Comparison of ENCODE assay signal across 2 cellular contexts in genomic region chr6:50965495-50965894, GRCh38.
TF ChIP-seq lines count a peak whose summit lies in the region.

No MANE protein-coding gene starts in this region.

TF ChIP-seq in SK-N-SH treated with all-trans-retinoic acid at 6 μM for 48 hours, 23 proteins besides CTCF, POLR2A, EP300 and RAD21 (continued from another document):
- no peak; the same call in 1 of the 2 replicates for TF ChIP-seq CREB5 (CRISPR knock-in tag; IDR thresholded peaks at IDR 0.05; ENCODE audit: low read depth)
- no peak for TF ChIP-seq ARNTL (CRISPR knock-in tag; IDR thresholded peaks at IDR 0.05; ENCODE audit: borderline replicate concordance, low read depth)
- TF ChIP-seq ZNF8 (CRISPR knock-in tag; IDR thresholded peaks at IDR 0.05) = no peak
- TF ChIP-seq ISL1 (CRISPR knock-in tag; IDR thresholded peaks at IDR 0.05) = peak; percentile 94
- no peak for TF ChIP-seq ZFP3 (CRISPR knock-in tag; IDR thresholded peaks at IDR 0.05)

TF ChIP-seq in SK-N-SH, 30 proteins besides CTCF, POLR2A, EP300 and RAD21 (continued from another document):
- TF ChIP-seq, protein P1, sequence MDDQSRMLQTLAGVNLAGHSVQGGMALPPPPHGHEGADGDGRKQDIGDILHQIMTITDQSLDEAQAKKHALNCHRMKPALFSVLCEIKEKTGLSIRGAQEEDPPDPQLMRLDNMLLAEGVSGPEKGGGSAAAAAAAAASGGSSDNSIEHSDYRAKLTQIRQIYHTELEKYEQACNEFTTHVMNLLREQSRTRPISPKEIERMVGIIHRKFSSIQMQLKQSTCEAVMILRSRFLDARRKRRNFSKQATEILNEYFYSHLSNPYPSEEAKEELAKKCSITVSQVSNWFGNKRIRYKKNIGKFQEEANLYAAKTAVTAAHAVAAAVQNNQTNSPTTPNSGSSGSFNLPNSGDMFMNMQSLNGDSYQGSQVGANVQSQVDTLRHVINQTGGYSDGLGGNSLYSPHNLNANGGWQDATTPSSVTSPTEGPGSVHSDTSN (IDR thresholded peaks at IDR 0.05) = no peak
TF ChIP-seq in SK-N-SH: peak in this region for 0.
